ENCODE assay signal across 17 cellular contexts in the genomic region with DNA sequence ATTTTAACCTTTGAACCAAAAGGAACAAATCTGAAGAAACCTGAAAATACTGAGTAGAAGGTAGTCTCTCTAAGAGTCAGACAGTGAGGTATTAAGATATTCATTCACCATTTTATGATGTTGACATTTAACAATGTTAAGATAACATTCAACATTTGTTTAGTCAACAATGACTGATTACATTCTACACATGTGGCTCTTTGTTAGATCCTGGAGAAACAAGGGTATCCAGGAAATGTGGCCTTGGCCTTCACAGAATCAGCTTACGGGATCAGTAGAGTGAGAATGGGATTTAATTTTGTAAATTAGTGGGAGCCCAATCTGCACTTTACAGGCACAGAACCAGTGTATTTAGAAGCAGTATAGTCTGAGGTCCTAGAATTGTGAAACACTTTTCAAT.
DNase-seq lines count a peak whose midpoint lies in the region; ATAC-seq, FAIRE-seq and TF ChIP-seq lines count a peak whose summit lies in the region.
"Had no signal": no experiment of that assay in that cellular context is flagged by ENCODE, and none has a peak within 500 bp of the region (broad histone marks: within the 10 kb centered on the region; RNA-seq: fewer than 3 reads in every experiment).

No MANE protein-coding gene starts in this region.

- H3K79me2 ChIP-seq in HepG2 (ENCODE audit: insufficient read depth, low read length) = no peaks in the 10 kb centered on the region

- H3K4me1 ChIP-seq in HepG2 (ENCODE audit: insufficient read depth, low read length) = peaks cover 52% of the 10 kb centered on the region
- H3K4me1 ChIP-seq in right lobe of liver = peaks cover 0 to 7% (median 0%) of the 10 kb centered on the region in 4 donors

- in situ Hi-C loops in HepG2 (cut with HindIII; ENCODE audit: extremely low pct_ligation_motif_present, low pct_unique_long_range_greater_than_20kb) = no loop called here

- H3K27ac ChIP-seq in HepG2 (ENCODE audit: extremely low read length, insufficient read depth, low read length) (no peak overlapping the region), right lobe of liver (no peak overlapping the region), VCaP (peak overlapping the region; percentile 37; the same call in 1 of the 2 replicates)
- H3K27ac ChIP-seq: SJSA1 had no signal

- H3K27me3 ChIP-seq in HepG2 (ENCODE audit: control insufficient read depth in 1 of 2, insufficient read depth in 2 of 2, low read length in 2 of 2) (no peaks in the 10 kb centered on the region), right lobe of liver (no peaks in the 10 kb centered on the region)
- H3K27me3 ChIP-seq: SJSA1 had no signal

- H3K4me2 ChIP-seq in HepG2 (ENCODE audit: low read depth, low read length) = peak overlapping the region; percentile 8; the same call in 1 of the 2 replicates

- TF ChIP-seq POLR2A in HepG2 (IDR thresholded peaks at IDR 0.05; ENCODE audit: insufficient read depth in 1 of 2, low read depth in 2 of 2, low read length in 2 of 2) (no peak), right lobe of liver (IDR thresholded peaks at IDR 0.05) (no peak)

- no peak; the same call in 1 of the 3 replicates for ATAC-seq in HepG2
- no peak for ATAC-seq in right lobe of liver
- ATAC-seq in GM18498 (IDR thresholded peaks at IDR 0.05; ENCODE audit: unreplicated experiment) = no peak
- ATAC-seq: T-cell had no signal

- POLR2A ChIA-PET in HepG2 (lab: Yijun Ruan, JAX) = no interaction called here

- intact Hi-C loops in HepG2 (cut with micrococcal nuclease; ENCODE audit: unreplicated experiment) = no loop called here
- intact Hi-C loops in right lobe of liver (cut with DNase I) = no loop called here

- peaks cover 6% of the 10 kb centered on the region; the same call in 1 of the 2 replicates for H3K9me3 ChIP-seq in HepG2 (ENCODE audit: low read length)
- H3K9me3 ChIP-seq in right lobe of liver = no peaks in the 10 kb centered on the region
- H3K9me3 ChIP-seq: SJSA1 had no signal

- H3K9ac ChIP-seq in HepG2 (ENCODE audit: insufficient read depth, low read depth, low read length) = no peak overlapping the region

- no TSS peak for BruUV-seq in HepG2 (replicated peaks; lab: Mats Ljungman, UMichigan)

- H3K4me3 ChIP-seq in HepG2 (replicated peaks in 1 of 3; ENCODE audit: insufficient read depth in 1 of 3, low read depth in 2 of 3, low read length in 3 of 3) (no peak overlapping the region), right lobe of liver (no peak overlapping the region)
- H3K4me3 ChIP-seq: SJSA1 had no signal

- H4K20me1 ChIP-seq in HepG2 (ENCODE audit: insufficient read depth, low read length) = no peaks in the 10 kb centered on the region

- TF ChIP-seq RAD21 in HepG2 (CRISPR knock-in tag; IDR thresholded peaks at IDR 0.05) = no peak

- DNase-seq in HepG2 (ENCODE audit: low spot score) (peak; percentile 66), right lobe of liver (no peak), NCI-H1930 (lab: John Stamatoyannopoulos, UW) (peak; percentile 58 to 78), NAMALWA (ENCODE audit: low spot score) (no peak), T-helper 2 cell (no peak), MV-4-11 (lab: John Stamatoyannopoulos, UW) (no peak)
- DNase-seq: H7; NCI-H1048; NCI-H1694; NCI-H2171; NCI-H446 treated with DMSO at 0.1 percent for 48 hours; NK-92 treated with Interleukin-12 subunit alpha and Interleukin-12 subunit beta, amount 100 ng/mL, for 24 hours; OCI-M1; T-cell had no signal

- TF ChIP-seq CTCF in HepG2 (CRISPR knock-in tag; IDR thresholded peaks at IDR 0.05) (no peak), right lobe of liver (IDR thresholded peaks at IDR 0.05) (no peak), VCaP (conservative IDR thresholded peaks at IDR 0.05) (no peak)

- H3K36me3 ChIP-seq in HepG2 (replicated peaks in 1 of 2; ENCODE audit: control insufficient read depth in 1 of 2, insufficient read depth in 2 of 2, low read length in 2 of 2) (no peaks in the 10 kb centered on the region), right lobe of liver (no peaks in the 10 kb centered on the region)
- H3K36me3 ChIP-seq: SJSA1 had no signal

- 35% methylated on average over 1 of the region's 1 CpG for WGBS in HepG2 (ENCODE audit: low lambda C conversion rate)
- 73% methylated on average over 1 of the region's 1 CpG for WGBS in right lobe of liver (ENCODE audit: insufficient coverage, low coverage, low lambda C conversion rate, missing lambda C conversion rate)

- H2AFZ ChIP-seq in HepG2 (ENCODE audit: low read length) = no peak overlapping the region

- CTCF ChIA-PET in HepG2 (lab: Yijun Ruan, JAX; ENCODE audit: low intra/inter-chr PET ratio, low total read pairs) = no interaction called here

- TF ChIP-seq EP300 in HepG2 (IDR thresholded peaks at IDR 0.05; ENCODE audit: low read depth in 2 of 2, low read length in 2 of 2) (peak in 1 of 2 experiments; percentile 73; a peak in 2 of 4 replicates), HepG2 (CRISPR knock-in tag; IDR thresholded peaks at IDR 0.05; ENCODE audit: borderline replicate concordance) (no peak; the same call in 1 of the 2 replicates)

- no peak for FAIRE-seq in HepG2 (lab: Jason Lieb, UNC)

TF ChIP-seq in HepG2, 621 proteins besides CTCF, POLR2A, EP300 and RAD21 (continues in another document):
- TF ChIP-seq, protein P1, sequence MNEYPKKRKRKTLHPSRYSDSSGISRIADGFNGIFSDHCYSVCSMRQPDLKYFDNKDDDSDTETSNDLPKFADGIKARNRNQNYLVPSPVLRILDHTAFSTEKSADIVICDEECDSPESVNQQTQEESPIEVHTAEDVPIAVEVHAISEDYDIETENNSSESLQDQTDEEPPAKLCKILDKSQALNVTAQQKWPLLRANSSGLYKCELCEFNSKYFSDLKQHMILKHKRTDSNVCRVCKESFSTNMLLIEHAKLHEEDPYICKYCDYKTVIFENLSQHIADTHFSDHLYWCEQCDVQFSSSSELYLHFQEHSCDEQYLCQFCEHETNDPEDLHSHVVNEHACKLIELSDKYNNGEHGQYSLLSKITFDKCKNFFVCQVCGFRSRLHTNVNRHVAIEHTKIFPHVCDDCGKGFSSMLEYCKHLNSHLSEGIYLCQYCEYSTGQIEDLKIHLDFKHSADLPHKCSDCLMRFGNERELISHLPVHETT (CRISPR knock-in tag; conservative IDR thresholded peaks at IDR 0.05) = no peak
- no peak for TF ChIP-seq KLF12 (CRISPR knock-in tag; IDR thresholded peaks at IDR 0.05; ENCODE audit: borderline replicate concordance)
- TF ChIP-seq LRRFIP1 (CRISPR knock-in tag; conservative IDR thresholded peaks at IDR 0.05) = no peak
- TF ChIP-seq SKI (IDR thresholded peaks at IDR 0.05; ENCODE audit: partially characterized antibody) = peak; percentile 41
- TF ChIP-seq ZNF766 (CRISPR knock-in tag; IDR thresholded peaks at IDR 0.05; ENCODE audit: borderline replicate concordance) = no peak
- peak; percentile 59 for TF ChIP-seq PAXIP1 (CRISPR knock-in tag; conservative IDR thresholded peaks at IDR 0.05)
- no peak for TF ChIP-seq SMAD1 (CRISPR knock-in tag; IDR thresholded peaks at IDR 0.05; ENCODE audit: borderline replicate concordance, low read depth)

Comparison
In these comparisons a context has a peak if more than half of its experiments do, and no peak if none do; other contexts are left out.
1. DNase-seq: peak in HepG2 (single experiment) and NCI-H1930 (2 of 2); none in right lobe of liver (0 of 3), NAMALWA (single experiment), T-helper 2 cell (0 of 5) and MV-4-11 (single experiment).